In the genomic region with DNA sequence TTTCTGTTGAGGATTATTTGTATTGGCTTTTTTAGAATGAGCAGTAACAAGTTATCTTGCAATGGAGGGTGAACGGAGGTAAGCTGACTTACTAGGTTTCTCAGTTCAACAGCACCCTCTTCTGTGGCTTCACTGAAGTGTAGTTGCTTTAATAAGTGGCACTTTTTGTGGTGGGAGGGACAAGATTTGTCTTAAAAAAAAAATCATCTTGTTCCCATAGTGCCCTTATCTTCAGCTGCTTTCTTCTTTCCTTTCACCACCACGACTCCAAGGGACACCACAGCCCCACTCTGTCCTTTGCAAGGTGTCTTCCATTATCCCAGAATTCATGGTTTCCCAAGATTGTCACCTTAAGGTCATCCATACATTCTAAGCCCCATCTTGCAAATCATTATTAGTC, we compare ENCODE assay signal across 8 cellular contexts.
DNase-seq lines count a peak whose midpoint lies in the region; ATAC-seq, FAIRE-seq and TF ChIP-seq lines count a peak whose summit lies in the region.

No MANE protein-coding gene starts in this region.

- H3K27ac ChIP-seq in pancreas = no peak overlapping the region

- no peaks in the 10 kb centered on the region for H3K36me3 ChIP-seq in pancreas

- H3K4me1 ChIP-seq in pancreas = no peaks in the 10 kb centered on the region

- intact Hi-C loops in pancreas (cut with DNase I) = no loop called here

- ATAC-seq in pancreas = peak in 3 of 4 donors; percentile 72 to 77 (median 77)

- no peak for FAIRE-seq in pancreas (lab: Jason Lieb, UNC)

- TF ChIP-seq CTCF in fibroblast of mammary gland (conservative IDR thresholded peaks at IDR 0.05; ENCODE audit: control insufficient read depth, insufficient read depth, low read depth, low read length) (peak; percentile 75), pancreas (IDR thresholded peaks at IDR 0.05) (no peak)

- H3K4me3 ChIP-seq in fibroblast of mammary gland (ENCODE audit: control insufficient read depth, low read depth, low read length) (no peak overlapping the region), pancreas (no peak overlapping the region)

- H3K27me3 ChIP-seq in pancreas = peaks cover 0 to 4% (median 0%) of the 10 kb centered on the region in 4 donors

- 12 to 13% methylated on average over 2 of the region's 2 CpGs for WGBS in pancreas, 2 donors

- peak; percentile 5 for DNase-seq in stimulated activated CD4-positive, alpha-beta T cell treated with anti-CD3 and anti-CD28 coated beads, Interleukin-4, amount 100 ng/mL, for 24 hours
- no peak for DNase-seq in stimulated activated CD4-positive, alpha-beta T cell treated with anti-CD3 and anti-CD28 coated beads, Interleukin-2, amount 100 ng/mL, for 24 hours
- DNase-seq in HCEC 1CT (peak; percentile 71), NCI-H1092 (lab: John Stamatoyannopoulos, UW) (peak; percentile 11), SK-N-DZ (ENCODE audit: low spot score) (peak; percentile 65), fibroblast of mammary gland (ENCODE audit: low read depth) (peak; percentile 82), pancreas (no peak), T-helper 9 cell (no peak)

- no peaks in the 10 kb centered on the region for H3K9me3 ChIP-seq in pancreas

Comparison
In these comparisons a context has a peak if more than half of its experiments do, and no peak if none do; other contexts are left out.
1. DNase-seq: peak in stimulated activated CD4-positive, alpha-beta T cell treated with anti-CD3 and anti-CD28 coated beads, Interleukin-4, amount 100 ng/mL, for 24 hours (single experiment), HCEC 1CT (single experiment), NCI-H1092 (single experiment), SK-N-DZ (single experiment) and fibroblast of mammary gland (single experiment); none in stimulated activated CD4-positive, alpha-beta T cell treated with anti-CD3 and anti-CD28 coated beads, Interleukin-2, amount 100 ng/mL, for 24 hours (0 of 2), pancreas (0 of 6) and T-helper 9 cell (single experiment).